In genomic region chr11:127683321-127683720, GRCh38 we compare ENCODE assay signal across 2 cellular contexts.
TF ChIP-seq lines count a peak whose summit lies in the region.

No MANE protein-coding gene starts in this region.

TF ChIP-seq in SK-N-SH, 30 proteins besides CTCF, POLR2A, EP300 and RAD21 (continued from another document):
- TF ChIP-seq REST (IDR thresholded peaks at IDR 0.05; ENCODE audit: low read depth, low read length) = no peak
- TF ChIP-seq CHD2 (IDR thresholded peaks at IDR 0.05; ENCODE audit: low read length, partially characterized antibody) = peak; percentile 67
- peak; percentile 83 for TF ChIP-seq FOXJ3 (CRISPR knock-in tag; IDR thresholded peaks at IDR 0.05)
- peak; percentile 96 for TF ChIP-seq RCOR1 (IDR thresholded peaks at IDR 0.05; ENCODE audit: low read length)
- peak; percentile 92 for TF ChIP-seq GATA2 (CRISPR knock-in tag; IDR thresholded peaks at IDR 0.05)

TF ChIP-seq in SK-N-SH treated with all-trans-retinoic acid at 6 μM for 48 hours, 23 proteins besides CTCF, POLR2A, EP300 and RAD21 (continued from another document):
- no peak for TF ChIP-seq PATZ1 (CRISPR knock-in tag; IDR thresholded peaks at IDR 0.05; ENCODE audit: borderline replicate concordance)
- no peak for TF ChIP-seq ZNF565 (CRISPR knock-in tag; conservative IDR thresholded peaks at IDR 0.05; ENCODE audit: low read depth)
